17 cellular contexts compared by ENCODE assay signal in genomic region chr21:17118638-17119384, GRCh38.
DNase-seq lines count a peak whose midpoint lies in the region; ATAC-seq, FAIRE-seq and TF ChIP-seq lines count a peak whose summit lies in the region.
"Had no signal": no experiment of that assay in that cellular context is flagged by ENCODE, and none has a peak within 500 bp of the region (broad histone marks: within the 10 kb centered on the region; RNA-seq: fewer than 3 reads in every experiment).

No MANE protein-coding gene starts in this region.

- H3K27me3 ChIP-seq in liver (ENCODE audit: control insufficient read depth in 4 of 4, insufficient read depth in 4 of 4, low read length in 3 of 4) (no peaks in the 10 kb centered on the region), HepG2 (ENCODE audit: control insufficient read depth in 1 of 2, insufficient read depth in 2 of 2, low read length in 2 of 2) (no peaks in the 10 kb centered on the region; a peak in 1 of 5 replicates)

- POLR2A ChIA-PET in HepG2 (lab: Yijun Ruan, JAX), result no interaction called here

- no peak for DNase-seq in HepG2 (ENCODE audit: low spot score)
- peak; percentile 62 for DNase-seq in left cardiac atrium
- DNase-seq in omental fat pad (ENCODE audit: low spot score), result no peak
- no peak for DNase-seq in GM12891 (ENCODE audit: insufficient read length, low spot score)
- DNase-seq: DMS79 treated with DMSO at 0.1 percent for 48 hours, IMR-90, NCI-H1048, NCI-H1436, NCI-H1930, NCI-H226, NCI-H524, SIG-M5 had no signal

- H3K9ac ChIP-seq in liver (ENCODE audit: low read depth in 1 of 2, low read length in 2 of 2) (no peak overlapping the region), HepG2 (ENCODE audit: insufficient read depth, low read depth, low read length) (no peak overlapping the region)

- no peak for TF ChIP-seq RAD21 in liver (IDR thresholded peaks at IDR 0.05)
- TF ChIP-seq RAD21 in HepG2 (CRISPR knock-in tag; IDR thresholded peaks at IDR 0.05), result no peak

- H4K20me1 ChIP-seq in HepG2 (ENCODE audit: insufficient read depth, low read length), result no peaks in the 10 kb centered on the region

- no TSS peak for BruUV-seq in HepG2 (replicated peaks; lab: Mats Ljungman, UMichigan)

- H3K4me2 ChIP-seq in HepG2 (ENCODE audit: low read depth, low read length), result no peak overlapping the region
- H3K4me2 ChIP-seq: GM23338 had no signal

- TF ChIP-seq CTCF in liver (IDR thresholded peaks at IDR 0.05; ENCODE audit: low read depth, low read length, missing input control) (no peak), HepG2 (CRISPR knock-in tag; IDR thresholded peaks at IDR 0.05) (no peak), omental fat pad (IDR thresholded peaks at IDR 0.05) (no peak)

- no peak for FAIRE-seq in HepG2 (lab: Jason Lieb, UNC)
- no peak for FAIRE-seq in GM12891 (lab: Jason Lieb, UNC)
- FAIRE-seq: GM19239 had no signal

- H3K79me2 ChIP-seq in HepG2 (ENCODE audit: insufficient read depth, low read length), result no peaks in the 10 kb centered on the region

- TF ChIP-seq EP300 in HepG2 (IDR thresholded peaks at IDR 0.05; ENCODE audit: low read depth in 2 of 2, low read length in 2 of 2) (no peak), HepG2 (CRISPR knock-in tag; IDR thresholded peaks at IDR 0.05; ENCODE audit: borderline replicate concordance) (no peak)

- no peaks in the 10 kb centered on the region for H3K36me3 ChIP-seq in liver (ENCODE audit: control insufficient read depth in 4 of 4, insufficient read depth in 3 of 4, low read depth in 1 of 4, low read length in 3 of 4)
- no peaks in the 10 kb centered on the region for H3K36me3 ChIP-seq in HepG2 (replicated peaks in 1 of 2; ENCODE audit: control insufficient read depth in 1 of 2, insufficient read depth in 2 of 2, low read length in 2 of 2)

- H3K9me3 ChIP-seq in liver (ENCODE audit: control insufficient read depth in 4 of 4, low read length in 3 of 4), result no peaks in the 10 kb centered on the region
- no peaks in the 10 kb centered on the region for H3K9me3 ChIP-seq in HepG2 (ENCODE audit: low read length)

- in situ Hi-C loops in HepG2 (cut with HindIII; ENCODE audit: extremely low pct_ligation_motif_present, low pct_unique_long_range_greater_than_20kb), result no loop called here

- TF ChIP-seq POLR2A in HepG2 (IDR thresholded peaks at IDR 0.05; ENCODE audit: insufficient read depth in 1 of 2, low read depth in 2 of 2, low read length in 2 of 2), result no peak
- no peak for TF ChIP-seq POLR2A in GM12891 (IDR thresholded peaks at IDR 0.05; ENCODE audit: low read depth, low read length)

- intact Hi-C loops in HepG2 (cut with micrococcal nuclease; ENCODE audit: unreplicated experiment) (no loop called here), left cardiac atrium (cut with DNase I) (no loop called here)

- no peaks in the 10 kb centered on the region for H3K4me1 ChIP-seq in liver (ENCODE audit: control insufficient read depth in 4 of 4, insufficient read depth in 4 of 4, low read length in 3 of 4)
- H3K4me1 ChIP-seq in HepG2 (ENCODE audit: insufficient read depth, low read length), result no peaks in the 10 kb centered on the region

- CTCF ChIA-PET in HepG2 (lab: Yijun Ruan, JAX; ENCODE audit: low intra/inter-chr PET ratio, low total read pairs), result no interaction called here

- 72% methylated on average over 6 of the region's 6 CpGs for WGBS in liver
- 12% methylated on average over 6 of the region's 6 CpGs for WGBS in HepG2 (ENCODE audit: low lambda C conversion rate)

- H3K27ac ChIP-seq in liver (ENCODE audit: low read depth in 1 of 2, low read length in 2 of 2), result no peak overlapping the region
- no peak overlapping the region for H3K27ac ChIP-seq in HepG2 (ENCODE audit: extremely low read length, insufficient read depth, low read length)

- H2AFZ ChIP-seq in HepG2 (ENCODE audit: low read length), result no peak overlapping the region
- H2AFZ ChIP-seq: GM23338 had no signal

- no peak for ATAC-seq in HepG2
- peak; percentile 76 to 85 for ATAC-seq in left cardiac atrium
- peak; percentile 66 for ATAC-seq in omental fat pad (ENCODE audit: low FRiP score)
- no peak for ATAC-seq in GM18502 (IDR thresholded peaks at IDR 0.05; ENCODE audit: poor library complexity, unreplicated experiment)
- ATAC-seq in GM18519 (IDR thresholded peaks at IDR 0.05; ENCODE audit: low FRiP score, unreplicated experiment), result no peak

- no peak overlapping the region for H3K4me3 ChIP-seq in liver (ENCODE audit: low read depth in 1 of 3, low read length in 3 of 3)
- H3K4me3 ChIP-seq in HepG2 (replicated peaks in 1 of 3; ENCODE audit: insufficient read depth in 1 of 3, low read depth in 2 of 3, low read length in 3 of 3), result no peak overlapping the region
- H3K4me3 ChIP-seq: GM23338 had no signal

TF ChIP-seq in liver, 16 proteins besides CTCF, POLR2A, EP300 and RAD21:
- TF ChIP-seq REST (IDR thresholded peaks at IDR 0.05), result no peak
- peak; percentile 70 for TF ChIP-seq NR2F2 (IDR thresholded peaks at IDR 0.05)

TF ChIP-seq in HepG2, 621 proteins besides CTCF, POLR2A, EP300 and RAD21:
- TF ChIP-seq HNF4G (IDR thresholded peaks at IDR 0.05; ENCODE audit: borderline replicate concordance, low read depth, low read length) (no peak), HNF4G (CRISPR knock-in tag; IDR thresholded peaks at IDR 0.05; ENCODE audit: borderline replicate concordance, low read depth) (no peak), STAT5B (CRISPR knock-in tag; IDR thresholded peaks at IDR 0.05) (no peak), ZNF3 (CRISPR knock-in tag; IDR thresholded peaks at IDR 0.05) (no peak), CBX1 (IDR thresholded peaks at IDR 0.05; ENCODE audit: low read depth) (no peak), FOXM1 (CRISPR knock-in tag; IDR thresholded peaks at IDR 0.05) (no peak), FUBP1 (CRISPR knock-in tag; IDR thresholded peaks at IDR 0.05; ENCODE audit: borderline replicate concordance) (no peak), ZNF235 (CRISPR knock-in tag; IDR thresholded peaks at IDR 0.05; ENCODE audit: borderline replicate concordance) (no peak), RFXANK (CRISPR knock-in tag; IDR thresholded peaks at IDR 0.05) (no peak)

TF ChIP-seq in GM12891, 5 proteins besides CTCF, POLR2A, EP300 and RAD21:
- TF ChIP-seq POLR2AphosphoS5 (IDR thresholded peaks at IDR 0.05; ENCODE audit: low read depth, low read length), result no peak

Comparison
In these comparisons a context has a peak if more than half of its experiments do, and no peak if none do; other contexts are left out.
1. ATAC-seq: peak in left cardiac atrium (2 of 2) and omental fat pad (single experiment); none in HepG2 (single experiment), GM18502 (single experiment) and GM18519 (single experiment).